In genomic region chr14:46496409-46496808, GRCh38 we compare ENCODE assay signal across 9 cellular contexts.
"Had no signal": no experiment of that assay in that cellular context is flagged by ENCODE, and none has a peak within 500 bp of the region (broad histone marks: within the 10 kb centered on the region; RNA-seq: fewer than 3 reads in every experiment).

No MANE protein-coding gene starts in this region.

- DNase-seq: H9, HCEC 1CT, Karpas-422, KBM-7 had no signal

- H2AFZ ChIP-seq: GM23338 had no signal

- H3K4me3 ChIP-seq: GM23338 had no signal

- H3K9ac ChIP-seq: KMS-11 had no signal

- ATAC-seq: GM23338 had no signal

- H3K27ac ChIP-seq: HL-60, KMS-11 had no signal

- FAIRE-seq: H1, H54 had no signal

- H3K4me2 ChIP-seq: GM23338, KMS-11 had no signal
